4 cellular contexts compared by ENCODE assay signal in the genomic region with DNA sequence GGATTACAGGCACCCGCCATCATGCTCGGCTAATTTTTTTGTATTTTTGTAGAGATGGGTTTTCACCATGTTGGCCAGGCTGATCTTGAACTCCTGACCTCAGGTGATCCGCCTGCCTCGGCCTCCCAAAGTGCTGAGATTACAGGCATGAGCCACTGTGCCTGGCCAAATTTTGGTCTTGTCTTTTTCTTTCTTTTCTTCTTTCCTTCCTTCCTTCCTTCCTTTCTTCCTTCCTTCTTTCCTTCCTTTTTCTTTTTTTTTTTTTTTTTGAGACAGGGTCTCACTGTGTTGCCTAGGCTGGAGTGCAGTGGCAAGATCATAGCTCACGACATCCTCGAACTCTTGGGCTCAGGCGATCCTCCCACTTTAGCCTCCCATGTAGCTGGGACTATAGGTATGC. TPM values are rescaled to one million over a fixed set of nuclear protein-coding genes. Genes with fewer than 3 reads are reported as not detected.
"Had no signal": no experiment of that assay in that cellular context is flagged by ENCODE, and none has a peak within 500 bp of the region (broad histone marks: within the 10 kb centered on the region; RNA-seq: fewer than 3 reads in every experiment).

No MANE protein-coding gene starts in this region.

RNA-seq across cellular contexts. Expression of gene DOC2A, which starts 4.6 kb away (rescaled TPM):
- total RNA-seq: LHCN-M2 had no signal

RNA-seq across cellular contexts. Expression of gene C16orf92, which starts 7.5 kb away (rescaled TPM):
- total RNA-seq: LHCN-M2, M059J, MCF 10A, NCI-H460 had no signal

RNA-seq across cellular contexts. Expression of gene TLCD3B, which starts 15.6 kb away (rescaled TPM):
- total RNA-seq: LHCN-M2 had no signal
